In the genomic region with DNA sequence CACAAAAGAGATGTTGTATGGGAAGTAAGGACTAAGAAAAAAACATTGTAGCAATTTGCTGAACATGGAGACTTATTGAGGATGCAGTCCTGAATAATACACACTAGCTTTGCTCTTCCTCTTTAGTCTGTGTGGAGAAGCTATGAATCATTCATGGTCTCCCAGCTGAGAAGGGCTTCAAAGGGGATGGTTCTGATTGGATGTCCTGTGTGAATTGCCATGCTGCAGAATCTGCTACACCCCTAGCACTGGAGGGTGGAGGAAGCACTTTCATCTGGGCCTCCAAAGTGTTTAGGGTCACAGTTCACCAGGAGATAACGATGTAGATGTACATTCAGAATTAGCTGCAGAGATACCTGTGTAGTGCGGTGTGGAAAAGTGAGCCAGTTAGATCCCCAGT, we compare ENCODE assay signal across 24 cellular contexts.
DNase-seq lines count a peak whose midpoint lies in the region; ATAC-seq and TF ChIP-seq lines count a peak whose summit lies in the region.
"Had no signal": no experiment of that assay in that cellular context is flagged by ENCODE, and none has a peak within 500 bp of the region (broad histone marks: within the 10 kb centered on the region; RNA-seq: fewer than 3 reads in every experiment).

No MANE protein-coding gene starts in this region.

- DNase-seq in Caco-2 (peak; percentile 17 to 51), LHCN-M2 (ENCODE audit: low read depth) (peak; percentile 9), SW480 (ENCODE audit: low spot score) (peak; percentile 11), kidney tubule cell (ENCODE audit: low spot score) (peak; percentile 35), substantia nigra (lab: John Stamatoyannopoulos, UW) (no peak)
- DNase-seq in stimulated activated CD4-positive, alpha-beta T cell treated with anti-CD3 and anti-CD28 coated beads, Interleukin-1b, Interleukin-23, amount 100 ng/mL, for 48 hours: no peak
- DNase-seq: activated naive CD4-positive, alpha-beta T cell treated with Interleukin-2 at 50 U/mL for 16 hours; activated T-cell treated with anti-CD3 and anti-CD28 coated beads, Interleukin-2, amount 50 U/mL, for 24 hours; amygdala; CD4-positive, alpha-beta T cell; DMS79; hypothalamus; naive B cell; NCI-H1436 treated with DMSO at 0.1 percent for 48 hours; NCI-H774; stimulated activated naive B cell treated with anti-CD40 and anti-IgM and Interleukin-4, amounts not matched to agents 10 μg/mL and 1 μg/mL and 100 μg/mL, for 72 hours; T-helper 9 cell; tibial artery had no signal

- H3K36me3 ChIP-seq in Caco-2 (ENCODE audit: control insufficient read depth, insufficient read depth, low read length): no peaks in the 10 kb centered on the region
- H3K36me3 ChIP-seq: cardiac muscle cell, tibial artery had no signal

- no peaks in the 10 kb centered on the region for H3K27me3 ChIP-seq in Caco-2 (replicated peaks; ENCODE audit: control insufficient read depth, insufficient read depth, low read length)
- H3K27me3 ChIP-seq: cardiac muscle cell, foreskin keratinocyte, tibial artery had no signal

- no TSS peak for BruUV-seq in Caco-2 (replicated peaks; lab: Mats Ljungman, UMichigan)

- H3K4me1 ChIP-seq in Caco-2: no peaks in the 10 kb centered on the region
- H3K4me1 ChIP-seq: foreskin keratinocyte, tibial artery had no signal

- H3K9me3 ChIP-seq in Caco-2: no peaks in the 10 kb centered on the region
- H3K9me3 ChIP-seq: tibial artery had no signal

- peaks cover 7% of the 10 kb centered on the region for H3K4me1 Mint-ChIP-seq in Caco-2 (ENCODE audit: low read depth, unreplicated experiment)
- H3K4me1 Mint-ChIP-seq in activated T-helper 17 cell treated with anti-CD3 and anti-CD28 coated beads, Interleukin-2, amount 50 U/mL, for 72 hours: no peaks in the 10 kb centered on the region
- H3K4me1 Mint-ChIP-seq: memory B cell; naive B cell; stimulated activated naive B cell treated with anti-CD40 and anti-IgM and Interleukin-4, amounts not matched to agents 10 μg/mL and 1 μg/mL and 100 μg/mL, for 72 hours had no signal

- H3K27ac Mint-ChIP-seq in Caco-2 (ENCODE audit: unreplicated experiment): no peak overlapping the region
- H3K27ac Mint-ChIP-seq in activated T-helper 17 cell treated with anti-CD3 and anti-CD28 coated beads, Interleukin-2, amount 50 U/mL, for 72 hours: no peak overlapping the region
- H3K27ac Mint-ChIP-seq: activated T-cell treated with anti-CD3 and anti-CD28 coated beads, Interleukin-2, amount 50 U/mL, for 24 hours; CD4-positive, alpha-beta T cell; memory B cell; naive B cell; stimulated activated naive B cell treated with anti-CD40 and anti-IgM and Interleukin-4, amounts not matched to agents 10 μg/mL and 1 μg/mL and 100 μg/mL, for 72 hours had no signal

- no peaks in the 10 kb centered on the region for H3K36me3 Mint-ChIP-seq in Caco-2 (ENCODE audit: insufficient read depth, unreplicated experiment)
- no peaks in the 10 kb centered on the region for H3K36me3 Mint-ChIP-seq in activated T-helper 17 cell treated with anti-CD3 and anti-CD28 coated beads, Interleukin-2, amount 50 U/mL, for 72 hours (ENCODE audit: low read depth)
- H3K36me3 Mint-ChIP-seq: memory B cell; naive B cell; stimulated activated naive B cell treated with anti-CD40 and anti-IgM and Interleukin-4, amounts not matched to agents 10 μg/mL and 1 μg/mL and 100 μg/mL, for 72 hours had no signal

- CTCF ChIA-PET in Caco-2 (lab: Charles Lee): interaction anchor here (1.5 kb wide), 1 partner anchor 102 kb away, joined by 5 read pairs; no protein-coding TSS in a partner anchor

- intact Hi-C loops in Caco-2 (cut with micrococcal nuclease; ENCODE audit: unreplicated experiment): loop anchor here (10.0 kb wide), 1 partner anchor 365 kb away; the partner anchor contains the start of gene POU4F1

- no peak overlapping the region for H3K27ac ChIP-seq in substantia nigra (ENCODE audit: low read depth, low read length, poor library complexity, severe bottlenecking)
- H3K27ac ChIP-seq: cardiac muscle cell, foreskin keratinocyte, tibial artery had no signal

- H3K9me3 Mint-ChIP-seq in Caco-2 (ENCODE audit: unreplicated experiment): no peaks in the 10 kb centered on the region
- no peaks in the 10 kb centered on the region for H3K9me3 Mint-ChIP-seq in activated T-helper 17 cell treated with anti-CD3 and anti-CD28 coated beads, Interleukin-2, amount 50 U/mL, for 72 hours
- H3K9me3 Mint-ChIP-seq: activated T-cell treated with anti-CD3 and anti-CD28 coated beads, Interleukin-2, amount 50 U/mL, for 24 hours; CD4-positive, alpha-beta T cell; memory B cell; naive B cell; stimulated activated naive B cell treated with anti-CD40 and anti-IgM and Interleukin-4, amounts not matched to agents 10 μg/mL and 1 μg/mL and 100 μg/mL, for 72 hours had no signal

- H3K4me3 Mint-ChIP-seq in Caco-2 (ENCODE audit: unreplicated experiment): no peak overlapping the region
- H3K4me3 Mint-ChIP-seq in activated T-helper 17 cell treated with anti-CD3 and anti-CD28 coated beads, Interleukin-2, amount 50 U/mL, for 72 hours: no peak overlapping the region
- H3K4me3 Mint-ChIP-seq: activated T-cell treated with anti-CD3 and anti-CD28 coated beads, Interleukin-2, amount 50 U/mL, for 24 hours; CD4-positive, alpha-beta T cell; memory B cell; stimulated activated naive B cell treated with anti-CD40 and anti-IgM and Interleukin-4, amounts not matched to agents 10 μg/mL and 1 μg/mL and 100 μg/mL, for 72 hours had no signal

- no peak for ATAC-seq in activated CD4-positive, CD25-positive, alpha-beta regulatory T cell treated with anti-CD3 and anti-CD28 coated beads, Interleukin-2, amount 50 U/mL, for 24 hours
- no peak for ATAC-seq in activated T-helper 17 cell treated with anti-CD3 and anti-CD28 coated beads, Interleukin-2, amount 50 U/mL, for 72 hours (replicated peaks)
- ATAC-seq: foreskin keratinocyte; stimulated activated naive B cell treated with anti-CD40 and anti-IgM and Interleukin-4, amounts not matched to agents 10 μg/mL and 1 μg/mL and 100 μg/mL, for 72 hours had no signal

- TF ChIP-seq CTCF in Caco-2 (IDR thresholded peaks at IDR 0.05; ENCODE audit: insufficient read depth in 1 of 2, low read depth in 1 of 2, low read length in 1 of 2, severe bottlenecking in 1 of 2, unreplicated experiment in 1 of 2): no peak

- POLR2A ChIA-PET in Caco-2 (lab: Charles Lee): no interaction called here

- no peak overlapping the region for H3K4me3 ChIP-seq in Caco-2 (ENCODE audit: low read depth, low read length)
- H3K4me3 ChIP-seq: cardiac muscle cell, SK-N-MC, tibial artery had no signal

- peaks cover 3% of the 10 kb centered on the region for H3K27me3 Mint-ChIP-seq in Caco-2 (ENCODE audit: insufficient read depth, unreplicated experiment)
- no peaks in the 10 kb centered on the region for H3K27me3 Mint-ChIP-seq in activated T-helper 17 cell treated with anti-CD3 and anti-CD28 coated beads, Interleukin-2, amount 50 U/mL, for 72 hours
- H3K27me3 Mint-ChIP-seq: stimulated activated naive B cell treated with anti-CD40 and anti-IgM and Interleukin-4, amounts not matched to agents 10 μg/mL and 1 μg/mL and 100 μg/mL, for 72 hours had no signal

Comparison
In these comparisons a context has a peak if more than half of its experiments do, and no peak if none do; other contexts are left out.
1. DNase-seq: peak in Caco-2 (2 of 2), LHCN-M2 (single experiment), SW480 (single experiment) and kidney tubule cell (single experiment); none in stimulated activated CD4-positive, alpha-beta T cell treated with anti-CD3 and anti-CD28 coated beads, Interleukin-1b, Interleukin-23, amount 100 ng/mL, for 48 hours (single experiment) and substantia nigra (0 of 49).